ENCODE assay signal across 7 cellular contexts in the genomic region with DNA sequence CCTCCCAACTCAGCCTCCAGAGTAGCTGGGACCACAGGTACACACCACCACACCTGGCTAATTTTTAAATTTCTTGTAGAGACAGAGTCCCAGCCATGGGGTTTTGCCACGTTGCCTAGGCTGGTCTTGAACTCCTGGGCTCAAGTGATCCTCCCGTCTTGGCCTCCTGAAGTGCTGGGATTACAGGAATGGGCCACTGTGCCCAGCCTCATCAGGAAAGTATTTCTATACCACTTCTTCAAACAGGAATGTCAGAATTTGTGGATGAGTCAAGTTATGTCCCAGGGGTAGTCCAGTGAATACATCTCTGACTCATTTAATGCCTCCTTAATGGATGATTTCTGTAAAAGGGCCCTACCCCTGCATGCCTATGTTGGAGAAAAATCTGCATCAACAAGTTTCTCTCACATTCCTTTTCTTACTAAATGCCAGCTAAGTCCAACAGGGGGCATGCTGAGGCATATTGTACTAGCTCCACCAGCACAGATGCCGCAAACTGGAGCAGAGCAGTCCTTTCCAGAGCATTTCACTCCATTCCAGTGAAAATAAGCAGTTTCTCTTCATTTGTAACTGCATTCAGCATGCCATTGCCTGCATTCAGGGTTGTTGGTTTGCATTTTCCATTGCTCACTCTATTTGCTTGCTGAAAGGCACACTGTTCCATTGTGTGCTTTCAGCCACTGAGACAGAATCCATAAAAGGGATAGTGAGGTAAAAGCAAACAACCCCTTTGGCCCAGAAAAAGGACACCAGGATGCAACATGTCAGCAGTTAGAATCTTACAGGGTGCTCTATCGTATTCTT. TPM values are rescaled to one million over a fixed set of nuclear protein-coding genes. Genes with fewer than 3 reads are reported as not detected.
A peak's percentile ranks its signal among the peaks of the same experiment; 100 is the strongest.
DNase-seq lines count a peak whose midpoint lies in the region; ATAC-seq and TF ChIP-seq lines count a peak whose summit lies in the region.

No MANE protein-coding gene starts in this region.

- H3F3A ChIP-seq in DOHH2 (ENCODE audit: control insufficient read depth, insufficient read depth): no peaks in the 10 kb centered on the region

- peak; percentile 59 for TF ChIP-seq CTCF in DOHH2 (IDR thresholded peaks at IDR 0.05; ENCODE audit: low read depth, low read length, poor library complexity, severe bottlenecking)
- peak; percentile 84 for TF ChIP-seq CTCF in choroid plexus epithelial cell (conservative IDR thresholded peaks at IDR 0.05; ENCODE audit: low read depth, low read length)
- peak; percentile 49 to 68 for TF ChIP-seq CTCF in left lung (IDR thresholded peaks at IDR 0.05)

- DNase-seq in HS-27A (ENCODE audit: low read depth) (peak; percentile 82), SK-N-DZ (ENCODE audit: low spot score) (peak; percentile 56), choroid plexus epithelial cell (ENCODE audit: low read depth) (peak; percentile 97), left lung (peak in 1 of 2 donors; percentile 55)
- peak; percentile 23 for DNase-seq in stimulated activated naive CD8-positive, alpha-beta T cell treated with anti-CD3 and anti-CD28 coated beads, Interleukin-15, Interleukin-2, amounts not matched to agents 100 U/mL and 50 U/mL, for 24 hours

- intact Hi-C loops in left lung (cut with DNase I): no loop called here

- ATAC-seq in left lung (peak; percentile 88), GM18867 (IDR thresholded peaks at IDR 0.05; ENCODE audit: unreplicated experiment) (no peak)
- no peak for ATAC-seq in stimulated activated naive CD8-positive, alpha-beta T cell treated with anti-CD3 and anti-CD28 coated beads, Interleukin-15, Interleukin-2, amounts not matched to agents 100 U/mL and 50 U/mL, for 24 hours

- peaks cover 52% of the 10 kb centered on the region for H3K27me3 ChIP-seq in DOHH2 (ENCODE audit: control insufficient read depth, low read length)
- peaks cover 0 to 20% of the 10 kb centered on the region in 2 donors for H3K27me3 ChIP-seq in left lung

- H3K4me3 ChIP-seq in DOHH2 (ENCODE audit: low read length) (no peak overlapping the region), choroid plexus epithelial cell (ENCODE audit: low read depth, low read length) (no peak overlapping the region), left lung (no peak overlapping the region)

- H3K9me2 ChIP-seq in DOHH2 (replicated peaks; ENCODE audit: control insufficient read depth, low read length): no peaks in the 10 kb centered on the region

- no peak overlapping the region for H3K4me2 ChIP-seq in DOHH2 (ENCODE audit: low read length)

- 0 out of 2 replicates have a peak, but pooled peaks cover 6% of the 10 kb centered on the region for H4K20me1 ChIP-seq in DOHH2 (ENCODE audit: control insufficient read depth, insufficient read depth, low read depth, low read length)

- no peak overlapping the region for H3K27ac ChIP-seq in DOHH2 (ENCODE audit: low read depth, low read length)
- peak overlapping the region; percentile 23 to 26 for H3K27ac ChIP-seq in left lung

- H3K36me3 ChIP-seq in DOHH2 (ENCODE audit: control insufficient read depth, low read length): no peaks in the 10 kb centered on the region
- no peaks in the 10 kb centered on the region for H3K36me3 ChIP-seq in left lung

- no peaks in the 10 kb centered on the region for H3K9me3 ChIP-seq in DOHH2 (ENCODE audit: control insufficient read depth, insufficient read depth, low read length)
- H3K9me3 ChIP-seq in left lung: no peaks in the 10 kb centered on the region

- H3K4me1 ChIP-seq in DOHH2 (ENCODE audit: control insufficient read depth, low read length): no peaks in the 10 kb centered on the region
- H3K4me1 ChIP-seq in left lung: peaks cover 0 to 19% of the 10 kb centered on the region in 2 donors

- no peaks in the 10 kb centered on the region for H3K79me2 ChIP-seq in DOHH2 (ENCODE audit: control insufficient read depth, low read length)

RNA-seq across cellular contexts. Expression of gene CAVIN1, which starts 5.3 kb away (rescaled TPM):
- not detected in 2 replicates for polyA plus RNA-seq in SK-N-DZ (2014; cell fraction: cytosol; rRNA removed)
- not detected in 2 replicates for polyA plus RNA-seq in SK-N-DZ (2014; cell fraction: nucleus; rRNA removed)
- total RNA-seq in left lung: 100 to 1,000 TPM; 285 to 320 TPM

RNA-seq across cellular contexts. Expression of gene ATP6V0A1, which starts 30.3 kb away (rescaled TPM):
- 26.9 and 27.5 TPM in 2 replicates for polyA plus RNA-seq in SK-N-DZ (2014; cell fraction: cytosol; rRNA removed)
- polyA plus RNA-seq in SK-N-DZ (2014; cell fraction: nucleus; rRNA removed): 49.7 and 84.7 TPM in 2 replicates
- total RNA-seq in left lung: 100 to 1,000 TPM in 1 of 2 donors, 10 to 100 TPM in 1; 95.9 to 103 TPM

RNA-seq across cellular contexts. Expression of gene STAT3, which starts 40.1 kb away (rescaled TPM):
- polyA plus RNA-seq in SK-N-DZ (2014; cell fraction: cytosol; rRNA removed): 20.7 and 23.9 TPM in 2 replicates
- 17.7 and 20.4 TPM in 2 replicates for polyA plus RNA-seq in SK-N-DZ (2014; cell fraction: nucleus; rRNA removed)
- total RNA-seq in left lung: 100 to 1,000 TPM; 229 to 271 TPM
